8 cellular contexts compared by ENCODE assay signal in genomic region chr2:11498543-11499034, GRCh38. TPM values are rescaled to one million over a fixed set of nuclear protein-coding genes. Genes with fewer than 3 reads are reported as not detected.
A peak's percentile ranks its signal among the peaks of the same experiment; 100 is the strongest.
DNase-seq lines count a peak whose midpoint lies in the region; ATAC-seq and TF ChIP-seq lines count a peak whose summit lies in the region.

No MANE protein-coding gene starts in this region.

- intact Hi-C loops in gastrocnemius medialis (cut with DNase I; ENCODE audit: low total_unique reads), result loop anchor here (1.0 to 5.0 kb wide), 3 partner anchors 100 to 184 kb away; no protein-coding TSS in a partner anchor
- intact Hi-C loops in esophagus squamous epithelium (cut with DNase I), result no loop called here

- DNase-seq in MG63 (peak; percentile 26), glomerular visceral epithelial cell (ENCODE audit: extremely low spot score) (peak; percentile 5), gastrocnemius medialis (peak; percentile 95 to 98), germinal center (ENCODE audit: low spot score) (no peak), esophagus squamous epithelium (lab: John Stamatoyannopoulos, UW) (no peak)
- no peak for DNase-seq in stimulated activated CD4-positive, alpha-beta T cell treated with anti-CD3 and anti-CD28 coated beads, Interleukin-4, amount 100 ng/mL, for 4 hours

- H3K36me3 ChIP-seq in MG63 (no peaks in the 10 kb centered on the region), gastrocnemius medialis (no peaks in the 10 kb centered on the region), esophagus squamous epithelium (no peaks in the 10 kb centered on the region)

- H3K9me3 ChIP-seq in MG63 (no peaks in the 10 kb centered on the region), gastrocnemius medialis (no peaks in the 10 kb centered on the region), esophagus squamous epithelium (peaks cover 0 to 2% (median 0%) of the 10 kb centered on the region in 3 donors)

- TF ChIP-seq CTCF in GM12872 (IDR thresholded peaks at IDR 0.05; ENCODE audit: insufficient read depth, low read depth, low read length), result peak; percentile 14; the same call in 1 of the 3 replicates
- no peak for TF ChIP-seq CTCF in gastrocnemius medialis (IDR thresholded peaks at IDR 0.05 in 4 of 5, conservative IDR thresholded peaks at IDR 0.05 in 1 of 5)
- TF ChIP-seq CTCF in esophagus squamous epithelium (IDR thresholded peaks at IDR 0.05), result no peak

- H3K4me3 ChIP-seq in MG63 (no peak overlapping the region), gastrocnemius medialis (no peak overlapping the region), esophagus squamous epithelium (no peak overlapping the region)

- TF ChIP-seq POLR2A in gastrocnemius medialis (IDR thresholded peaks at IDR 0.05) (peak; percentile 26 to 41), esophagus squamous epithelium (IDR thresholded peaks at IDR 0.05) (no peak)

- H3K27ac ChIP-seq in gastrocnemius medialis (peak overlapping the region; percentile 66 to 84 (median 78)), esophagus squamous epithelium (no peak overlapping the region)

- ATAC-seq in GM21737 (IDR thresholded peaks at IDR 0.05; ENCODE audit: unreplicated experiment), result peak; percentile 82
- peak; percentile 95 to 97 for ATAC-seq in gastrocnemius medialis

- WGBS in esophagus squamous epithelium, 2 donors, result 23 to 43% methylated on average over 5 to 8 of the region's 9 CpGs

- in situ Hi-C loops in gastrocnemius medialis (cut with MboI; ENCODE audit: low sequenced_read_pairs in 4 of 4), result loop anchor here in 3 of 4 donors (10.0 to 25.0 kb wide), 3 partner anchors 186 to 289 kb away; no protein-coding TSS in a partner anchor

- no peaks in the 10 kb centered on the region for H3K27me3 ChIP-seq in MG63
- no peaks in the 10 kb centered on the region for H3K27me3 ChIP-seq in gastrocnemius medialis
- H3K27me3 ChIP-seq in esophagus squamous epithelium, result peaks cover 0 to 18% (median 0%) of the 10 kb centered on the region in 4 donors

- H3K4me1 ChIP-seq in gastrocnemius medialis, result peaks cover 13 to 21% of the 10 kb centered on the region in 2 donors
- H3K4me1 ChIP-seq in esophagus squamous epithelium, result peaks cover 0 to 10% (median 0%) of the 10 kb centered on the region in 3 donors

RNA-seq across cellular contexts. Expression of gene E2F6, which starts 32.6 kb away (rescaled TPM):
- total RNA-seq in MG63 (2014; rRNA removed; shearing (Covaris generic); ENCODE audit: low replicate concordance), result 20.8 and 29.4 TPM in 2 replicates
- total RNA-seq in gastrocnemius medialis, result 10 to 100 TPM; 29.4 to 46.1 (median 36.2) TPM
- total RNA-seq in esophagus squamous epithelium, result 10 to 100 TPM in 2 of 4 donors, 1 to 10 TPM in 2; 3.6 to 14.5 (median 9.9) TPM

RNA-seq across cellular contexts. Expression of gene GREB1, which starts 35.3 kb away (rescaled TPM):
- total RNA-seq in MG63 (2014; rRNA removed; shearing (Covaris generic); ENCODE audit: low replicate concordance), result 2.7 and 3.1 TPM in 2 replicates
- total RNA-seq in gastrocnemius medialis (1 to 10 TPM; 1.7 to 9.3 (median 2.6) TPM), esophagus squamous epithelium (1 to 10 TPM in 1 of 4 donors, under 1 TPM in 3; 0.08 to 1.7 (median 0.51) TPM)

Comparison
In these comparisons a context has a peak if more than half of its experiments do, and no peak if none do; other contexts are left out.
1. DNase-seq: peak in MG63 (single experiment), glomerular visceral epithelial cell (single experiment) and gastrocnemius medialis (2 of 2); none in stimulated activated CD4-positive, alpha-beta T cell treated with anti-CD3 and anti-CD28 coated beads, Interleukin-4, amount 100 ng/mL, for 4 hours (0 of 2), germinal center (single experiment) and esophagus squamous epithelium (single experiment).
2. H3K27ac ChIP-seq: peak in gastrocnemius medialis (4 of 4); none in esophagus squamous epithelium (0 of 4).
3. POLR2A ChIP-seq: peak in gastrocnemius medialis (2 of 2); none in esophagus squamous epithelium (0 of 4).